In genomic region chr7:641269-641671, GRCh38 we compare ENCODE assay signal across 12 cellular contexts.
DNase-seq lines count a peak whose midpoint lies in the region; ATAC-seq, FAIRE-seq and TF ChIP-seq lines count a peak whose summit lies in the region.
"Had no signal": no experiment of that assay in that cellular context is flagged by ENCODE, and none has a peak within 500 bp of the region (broad histone marks: within the 10 kb centered on the region; RNA-seq: fewer than 3 reads in every experiment).

No MANE protein-coding gene starts in this region.

- no peak overlapping the region for H3K4me3 ChIP-seq in foreskin fibroblast (ENCODE audit: low read depth in 1 of 2, low read length in 2 of 2)
- H3K4me3 ChIP-seq: thyroid gland had no signal

- DNase-seq in Right ventricle myocardium superior (no peak), left cardiac atrium (no peak), NCI-H69 (lab: John Stamatoyannopoulos, UW) (peak; percentile 91), dermis blood vessel endothelial cell (peak; percentile 83), urothelium cell line (ENCODE audit: low spot score) (peak; percentile 73), foreskin fibroblast (no peak), HuH-7 (ENCODE audit: low spot score) (no peak)
- DNase-seq: Calu3, glutamatergic neuron, naive B cell, thyroid gland had no signal

- FAIRE-seq in urothelium cell line (lab: Jason Lieb, UNC) = peak; percentile 98

- intact Hi-C loops in Right ventricle myocardium superior (cut with DNase I) (loop anchor here (10.0 kb wide), 1 partner anchor 116 kb away; no protein-coding TSS in a partner anchor), left cardiac atrium (cut with DNase I) (no loop called here)

- no peak for TF ChIP-seq CTCF in foreskin fibroblast (IDR thresholded peaks at IDR 0.05; ENCODE audit: low read depth, low read length)

- peak; percentile 71 for ATAC-seq in Right ventricle myocardium superior (ENCODE audit: poor library complexity)
- ATAC-seq in left cardiac atrium = no peak
- no peak for ATAC-seq in GM18858 (IDR thresholded peaks at IDR 0.05; ENCODE audit: unreplicated experiment)

Comparison
In these comparisons a context has a peak if more than half of its experiments do, and no peak if none do; other contexts are left out.
1. DNase-seq: peak in NCI-H69 (single experiment), dermis blood vessel endothelial cell (single experiment) and urothelium cell line (single experiment); none in Right ventricle myocardium superior (single experiment), left cardiac atrium (single experiment), foreskin fibroblast (0 of 2) and HuH-7 (single experiment).